Comparison of ENCODE assay signal across 17 cellular contexts in the genomic region with DNA sequence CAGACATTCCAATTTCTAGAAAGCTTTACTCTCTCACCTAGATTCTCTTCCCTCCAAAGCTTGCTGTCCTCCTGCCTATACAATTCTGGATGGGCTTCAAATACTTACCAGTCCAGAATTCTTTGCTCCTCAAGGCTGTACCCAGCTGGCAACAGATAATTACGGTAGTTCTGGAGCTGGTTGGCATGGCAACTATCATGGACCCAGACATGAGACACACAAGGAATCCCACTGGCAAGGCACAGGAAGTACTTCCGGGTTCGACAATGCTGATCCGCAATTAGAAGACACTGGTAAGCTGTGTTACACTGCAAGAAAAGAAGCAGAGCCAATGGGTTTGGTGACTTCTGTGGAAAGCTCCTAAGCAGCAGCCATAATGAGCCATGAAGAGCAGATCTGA.
"Had no signal": no experiment of that assay in that cellular context is flagged by ENCODE, and none has a peak within 500 bp of the region (broad histone marks: within the 10 kb centered on the region; RNA-seq: fewer than 3 reads in every experiment).

No MANE protein-coding gene starts in this region.

- DNase-seq: activated CD4-positive, alpha-beta T cell treated with anti-CD3 and anti-CD28 coated beads for 48 hours; activated CD4-positive, CD25-positive, alpha-beta regulatory T cell; activated CD8-positive, alpha-beta memory T cell treated with anti-CD3 and anti-CD28 coated beads, Interleukin-2, amount 50 U/mL, for 4 hours; activated gamma-delta T cell; activated T-cell treated with anti-CD3 and anti-CD28 coated beads, Interleukin-2, amount 50 U/mL, for 48 hours; effector CD8-positive, alpha-beta T cell; esophagus squamous epithelium; occipital lobe; posterior cingulate gyrus; retina; stimulated activated naive CD4-positive, alpha-beta T cell treated with Interleukin-2 at 50 U/mL for 16 hours; substantia nigra; T-helper 17 cell; tibial artery had no signal

- H3K4me3 Mint-ChIP-seq: activated naive CD4-positive, alpha-beta T cell treated with anti-CD3 and anti-CD28 coated beads, Interleukin-2, amount 50 U/mL, for 24 hours; T-helper 17 cell had no signal

- H3K27me3 Mint-ChIP-seq: activated naive CD4-positive, alpha-beta T cell treated with anti-CD3 and anti-CD28 coated beads, Interleukin-2, amount 50 U/mL, for 24 hours; T-helper 17 cell had no signal

- H3K9me3 Mint-ChIP-seq: activated naive CD4-positive, alpha-beta T cell treated with anti-CD3 and anti-CD28 coated beads, Interleukin-2, amount 50 U/mL, for 24 hours had no signal

- H3K4me1 ChIP-seq: ascending aorta, breast epithelium, esophagus squamous epithelium, tibial artery had no signal

- H3K27ac Mint-ChIP-seq: activated naive CD4-positive, alpha-beta T cell treated with anti-CD3 and anti-CD28 coated beads, Interleukin-2, amount 50 U/mL, for 24 hours; T-helper 17 cell had no signal

- ATAC-seq: T-helper 17 cell had no signal

- H3K27ac ChIP-seq: ascending aorta, breast epithelium, esophagus squamous epithelium, tibial artery had no signal

- H3K4me3 ChIP-seq: ascending aorta, breast epithelium, esophagus squamous epithelium, tibial artery had no signal

- H3K9me3 ChIP-seq: ascending aorta, breast epithelium, esophagus squamous epithelium, tibial artery had no signal

- H3K27me3 ChIP-seq: ascending aorta, breast epithelium, esophagus squamous epithelium, tibial artery had no signal
